20 cellular contexts compared by ENCODE assay signal in the genomic region with DNA sequence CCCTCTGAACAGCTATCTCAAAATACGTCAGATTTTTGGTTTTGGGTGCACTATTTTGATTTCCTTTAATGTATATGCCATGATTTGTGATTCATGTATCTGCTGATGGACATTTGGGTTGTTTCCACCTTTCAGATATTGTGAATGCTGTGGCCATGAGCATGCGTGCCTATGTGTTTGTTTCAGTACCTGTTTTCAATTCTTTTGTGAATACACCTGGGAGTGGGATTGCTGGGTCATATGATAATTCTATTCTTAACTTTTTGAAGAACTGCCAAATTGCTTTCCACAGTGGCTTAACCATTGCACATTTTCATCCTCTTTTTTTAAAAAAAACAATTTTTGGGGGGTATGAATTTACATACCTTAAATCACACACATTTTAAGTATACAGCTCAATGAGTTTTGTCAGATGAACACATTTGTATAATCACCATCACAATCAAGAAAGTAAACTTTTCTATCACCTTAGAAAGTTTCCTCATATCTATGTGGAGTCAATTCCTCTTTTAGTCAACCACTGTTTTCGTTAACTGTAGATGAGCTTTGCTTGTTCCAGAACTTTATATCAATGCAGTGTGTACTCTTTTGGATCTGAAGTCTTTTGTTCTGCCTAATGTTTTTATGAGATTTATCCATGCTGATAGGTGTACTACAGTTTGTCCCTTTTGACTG. TPM values are rescaled to one million over a fixed set of nuclear protein-coding genes. Genes with fewer than 3 reads are reported as not detected.
DNase-seq lines count a peak whose midpoint lies in the region; ATAC-seq and TF ChIP-seq lines count a peak whose summit lies in the region.
"Had no signal": no experiment of that assay in that cellular context is flagged by ENCODE, and none has a peak within 500 bp of the region (broad histone marks: within the 10 kb centered on the region; RNA-seq: fewer than 3 reads in every experiment).

No MANE protein-coding gene starts in this region.

- H3K4me1 ChIP-seq in esophagus squamous epithelium = no peaks in the 10 kb centered on the region
- H3K4me1 ChIP-seq: colonic mucosa, left lung, upper lobe of left lung had no signal

- ATAC-seq in GM18502 (IDR thresholded peaks at IDR 0.05; ENCODE audit: poor library complexity, unreplicated experiment) (peak; percentile 76), GM19467 (IDR thresholded peaks at IDR 0.05; ENCODE audit: unreplicated experiment) (peak; percentile 52), HG02763 (IDR thresholded peaks at IDR 0.05; ENCODE audit: unreplicated experiment) (peak; percentile 72), HG03575 (IDR thresholded peaks at IDR 0.05; ENCODE audit: extremely low read depth, insufficient number of reproducible peaks, low FRiP score, unreplicated experiment) (peak; percentile 52), GM21360 (IDR thresholded peaks at IDR 0.05; ENCODE audit: unreplicated experiment) (no peak)
- ATAC-seq: activated T-helper 17 cell treated with anti-CD3 and anti-CD28 coated beads, Interleukin-2, amount 50 U/mL, for 72 hours; left lung; Right ventricle myocardium inferior had no signal

- intact Hi-C loops in esophagus squamous epithelium (cut with DNase I) = loop anchor here (10.0 kb wide), 1 partner anchor 174 kb away; no protein-coding TSS in a partner anchor

- H3K36me3 ChIP-seq in esophagus squamous epithelium = no peaks in the 10 kb centered on the region
- H3K36me3 ChIP-seq: colonic mucosa, left lung, upper lobe of left lung had no signal

- peaks cover 0 to 13% (median 0%) of the 10 kb centered on the region in 4 donors for H3K27me3 ChIP-seq in esophagus squamous epithelium
- H3K27me3 ChIP-seq: colonic mucosa, upper lobe of left lung had no signal

- TF ChIP-seq POLR2A in esophagus squamous epithelium (IDR thresholded peaks at IDR 0.05) = no peak

- DNase-seq in HPDE6-E6E7 (ENCODE audit: extremely low spot score) (no peak), DMS 273 (lab: John Stamatoyannopoulos, UW; ENCODE audit: unreplicated experiment) (no peak), esophagus squamous epithelium (lab: John Stamatoyannopoulos, UW) (no peak)
- DNase-seq: activated CD4-positive, alpha-beta T cell treated with anti-CD3 and anti-CD28 coated beads, Interleukin-2, amount 50 U/mL, for 4 hours; aorta; colonic mucosa; GM23248; left lung; naive B cell; NCI-H187; stimulated activated CD4-positive, alpha-beta T cell treated with anti-CD3 and anti-CD28 coated beads, Interleukin-2, amount 100 ng/mL, for 24 hours; T-helper 9 cell; upper lobe of left lung had no signal

- no peak for TF ChIP-seq CTCF in esophagus squamous epithelium (IDR thresholded peaks at IDR 0.05)

- H3K27ac ChIP-seq in esophagus squamous epithelium = no peak overlapping the region
- H3K27ac ChIP-seq: colonic mucosa, GM23248, left lung, upper lobe of left lung had no signal

- WGBS in esophagus squamous epithelium, 2 donors = 64 to 67% methylated on average over 3 of the region's 3 CpGs

- no peaks in the 10 kb centered on the region for H3K9me3 ChIP-seq in esophagus squamous epithelium
- H3K9me3 ChIP-seq: colonic mucosa, left lung, upper lobe of left lung had no signal

- H3K4me3 ChIP-seq in esophagus squamous epithelium = no peak overlapping the region
- H3K4me3 ChIP-seq: colonic mucosa, GM23248, left lung, upper lobe of left lung had no signal

RNA-seq across cellular contexts. Expression of a gene that starts 36.9 kb away (rescaled TPM):
- not detected for total RNA-seq in esophagus squamous epithelium
- total RNA-seq: aorta, colonic mucosa, GM23248, Right ventricle myocardium inferior, upper lobe of left lung had no signal

RNA-seq across cellular contexts. Expression of a gene that starts 50.0 kb away (rescaled TPM):
- under 1 TPM in 2 of 4 donors, not detected in 2; 0.19 to 0.34 TPM for total RNA-seq in esophagus squamous epithelium
- total RNA-seq: activated T-helper 17 cell treated with anti-CD3 and anti-CD28 coated beads, Interleukin-2, amount 50 U/mL, for 72 hours; colonic mucosa; GM23248 had no signal
